In the genomic region with DNA sequence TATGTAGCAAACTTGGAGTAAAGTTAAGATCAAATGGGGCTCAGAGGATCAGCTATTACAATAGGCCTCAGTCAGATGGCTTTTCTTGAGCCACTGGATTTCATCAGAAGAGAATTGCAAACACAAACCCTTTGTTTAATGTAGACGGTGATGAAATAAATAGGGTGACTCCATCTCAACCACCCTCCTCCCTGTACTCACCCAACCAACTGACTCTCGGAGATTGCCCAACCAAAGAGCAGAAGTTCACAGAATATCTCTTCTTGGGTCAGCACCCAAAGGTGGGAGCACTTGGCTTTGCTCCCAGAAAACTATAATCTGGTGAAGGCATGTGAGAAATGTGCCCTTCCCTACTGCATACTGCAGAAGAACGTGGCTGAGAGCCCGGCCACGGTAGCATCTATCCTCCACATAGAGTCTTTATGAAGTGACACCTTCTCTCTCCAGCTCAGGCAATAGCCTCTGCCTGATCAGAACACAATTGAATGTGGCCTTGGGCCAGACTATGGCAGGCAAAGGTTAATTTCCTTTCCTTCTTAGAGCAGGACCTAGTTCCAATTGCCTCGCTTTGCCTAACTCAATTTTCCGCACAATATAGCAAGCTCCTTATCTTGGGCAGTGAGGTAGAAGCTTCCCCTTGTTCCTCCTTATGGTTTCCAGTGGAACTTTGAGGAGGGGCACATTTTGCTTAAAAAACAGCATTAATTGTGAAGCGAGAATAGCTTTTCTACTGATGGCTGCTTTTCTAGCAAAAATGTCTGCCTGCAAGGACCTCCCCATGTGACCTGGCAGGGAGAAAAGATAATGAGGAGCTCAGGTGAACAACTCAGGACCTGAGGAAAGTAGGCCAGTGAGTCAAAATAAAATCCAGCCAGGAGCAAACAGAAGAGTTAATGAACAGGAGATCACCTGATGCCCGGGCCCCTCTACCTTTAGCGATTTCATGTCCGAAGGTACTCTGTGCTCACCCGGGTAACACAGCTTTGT, we compare ENCODE assay signal across 8 cellular contexts.
DNase-seq lines count a peak whose midpoint lies in the region; ATAC-seq, FAIRE-seq and TF ChIP-seq lines count a peak whose summit lies in the region.

No MANE protein-coding gene starts in this region.

- no peak overlapping the region for H3K4me3 ChIP-seq in K562
- H3K4me3 ChIP-seq in thymus (ENCODE audit: low read length): no peak overlapping the region

- no peak overlapping the region for H3K23ac ChIP-seq in H9 (ENCODE audit: insufficient read length, low read depth, low read length)

- intact Hi-C loops in K562 (cut with micrococcal nuclease): no loop called here

- no peak overlapping the region for H3K9ac ChIP-seq in K562 (ENCODE audit: insufficient read depth in 1 of 2, low read depth in 2 of 2, low read length in 2 of 2)
- H3K9ac ChIP-seq in H9 (ENCODE audit: extremely low read depth, insufficient read length, low read length): no peak overlapping the region

- no peak overlapping the region for H3K27ac Mint-ChIP-seq in H9

- no peaks in the 10 kb centered on the region; a peak in 1 of 7 replicates for H3K36me3 Mint-ChIP-seq in H9 (ENCODE audit: insufficient read depth in 1 of 3, low read depth in 3 of 3)

- H3K14ac ChIP-seq in H9 (ENCODE audit: insufficient read depth, low read length): no peak overlapping the region

- no peaks in the 10 kb centered on the region for H3K9me1 ChIP-seq in K562 (ENCODE audit: control insufficient read depth, insufficient read depth, low read length)

- no peak; the same call in 1 of the 2 replicates for TF ChIP-seq RAD21 in Ishikawa (IDR thresholded peaks at IDR 0.05; ENCODE audit: low read depth)
- 0 out of 4 replicates have a peak, but pooled peaks of 1 of the 2 experiments have one; percentile 1 for TF ChIP-seq RAD21 in K562 (CRISPR knock-in tag; conservative IDR thresholded peaks at IDR 0.05 in 1 of 2, IDR thresholded peaks at IDR 0.05 in 1 of 2)

- H3K79me2 ChIP-seq in K562 (ENCODE audit: control insufficient read depth, insufficient read depth, low read length) (no peaks in the 10 kb centered on the region), H9 (ENCODE audit: insufficient read depth, low read length) (no peaks in the 10 kb centered on the region)

- H3K27me3 ChIP-seq in K562 (ENCODE audit: control insufficient read depth in 2 of 2, insufficient read depth in 2 of 2, low read length in 2 of 2): no peaks in the 10 kb centered on the region
- no peaks in the 10 kb centered on the region for H3K27me3 ChIP-seq in thymus (ENCODE audit: control insufficient read depth, insufficient read depth)
- no peaks in the 10 kb centered on the region for H3K27me3 ChIP-seq in H9 (ENCODE audit: insufficient read depth, low read length)

- no peaks in the 10 kb centered on the region for H3K79me1 ChIP-seq in H9 (ENCODE audit: insufficient read depth, low read depth, low read length, poor library complexity, severe bottlenecking)

- ATAC-seq in K562: peak; percentile 82
- no peak for ATAC-seq in HG03520 (IDR thresholded peaks at IDR 0.05; ENCODE audit: unreplicated experiment)

- 35% methylated on average over 12 of the region's 12 CpGs for WGBS in K562 (ENCODE audit: insufficient coverage, low coverage, missing lambda C conversion rate)
- WGBS in thymus: 96% methylated on average over 12 of the region's 12 CpGs
- WGBS in H9 (ENCODE audit: extremely low coverage, insufficient read length, low lambda C conversion rate): no CpG with 5 or more reads among the region's 12 CpGs

- BruUV-seq in K562 (replicated peaks; lab: Mats Ljungman, UMichigan): no TSS peak

- TF ChIP-seq EP300 in Ishikawa (IDR thresholded peaks at IDR 0.05; ENCODE audit: borderline replicate concordance) (peak; percentile 90), K562 (IDR thresholded peaks at IDR 0.05; ENCODE audit: low read length) (peak; percentile 73)

- no peak overlapping the region for H4K5ac ChIP-seq in H9 (ENCODE audit: insufficient read length, low read depth, low read length)

- no peaks in the 10 kb centered on the region for H3K23me2 ChIP-seq in H9 (ENCODE audit: insufficient read length, low read depth, low read length, poor library complexity, severe bottlenecking)

- no peak overlapping the region for H3T11ph ChIP-seq in H9 (ENCODE audit: low read length)

- H3K4me2 ChIP-seq in K562 (ENCODE audit: insufficient read depth, low read length) (peak overlapping the region; percentile 30; the same call in 1 of the 2 replicates), H9 (ENCODE audit: insufficient read depth, insufficient read length, low read length) (no peak overlapping the region)

- TF ChIP-seq CTCF in K562 (IDR thresholded peaks at IDR 0.05 in 2 of 3, conservative IDR thresholded peaks at IDR 0.05 in 1 of 3; ENCODE audit: insufficient read depth in 2 of 3, low read depth in 1 of 3, low read length in 3 of 3) (no peak), H9 (conservative IDR thresholded peaks at IDR 0.05) (no peak)

- no peak overlapping the region for H2BK5ac ChIP-seq in H9 (ENCODE audit: insufficient read length, low read length)

- H3K18ac ChIP-seq in H9 (ENCODE audit: insufficient read length, low read depth, low read length): no peak overlapping the region

- CTCF ChIA-PET in K562 (lab: Yijun Ruan, JAX; ENCODE audit: low intra/inter-chr PET ratio): interaction anchor here (0.6 kb wide), 1 partner anchor 133 kb away, joined by 3 read pairs; no protein-coding TSS in a partner anchor

- peaks cover 20 to 21% of the 10 kb centered on the region in 2 experiments for H3K4me1 Mint-ChIP-seq in H9

- no peak overlapping the region for H2BK12ac ChIP-seq in H9 (ENCODE audit: insufficient read length, low read depth, low read length)

- peak overlapping the region; percentile 35 for H2AFZ ChIP-seq in K562 (ENCODE audit: low read depth, low read length)
- no peak overlapping the region for H2AFZ ChIP-seq in H9 (ENCODE audit: low read length)

- DNase-seq in K562 (ENCODE audit: extremely low read depth in 1 of 4, low spot score in 3 of 4) (peak in 2 of 4 experiments; percentile 70 to 82), kidney tubule cell (ENCODE audit: low spot score) (peak; percentile 88), NCI-H1417 treated with DMSO at 0.1 percent for 48 hours (lab: John Stamatoyannopoulos, UW) (no peak), H9 (no peak), T-helper 9 cell (no peak)

- peak; percentile 93 for FAIRE-seq in K562 (lab: Jason Lieb, UNC)

- no peak overlapping the region for H3K4me3 Mint-ChIP-seq in H9

- H4K20me1 ChIP-seq in K562 (replicated peaks; ENCODE audit: control insufficient read depth, insufficient read depth, low read length): no peaks in the 10 kb centered on the region
- no peaks in the 10 kb centered on the region for H4K20me1 ChIP-seq in H9 (ENCODE audit: control insufficient read depth, insufficient read depth, insufficient read length)

- peak overlapping the region; percentile 4; the same call in 1 of the 3 replicates for H3K27ac ChIP-seq in K562 (ENCODE audit: extremely low read depth, low read depth, low read length)
- H3K27ac ChIP-seq in thymus (ENCODE audit: low read depth): peak overlapping the region; percentile 25
- no peak overlapping the region for H3K27ac ChIP-seq in H9 (ENCODE audit: insufficient read length, low read depth, low read length)

- peaks cover 2% of the 10 kb centered on the region; the same call in 1 of the 2 replicates for H3K27me3 Mint-ChIP-seq in H9 (ENCODE audit: low read depth)

- H2BK120ac ChIP-seq in H9 (ENCODE audit: low read depth, low read length, poor library complexity, severe bottlenecking): no peak overlapping the region

- no peaks in the 10 kb centered on the region for H3K9me3 Mint-ChIP-seq in H9

- H3K9me3 ChIP-seq in K562 (replicated peaks; ENCODE audit: control insufficient read depth, insufficient read depth, low read depth, low read length) (no peaks in the 10 kb centered on the region), thymus (ENCODE audit: control insufficient read depth) (no peaks in the 10 kb centered on the region), H9 (ENCODE audit: control insufficient read depth, low read depth, low read length) (no peaks in the 10 kb centered on the region)

- peaks cover 0 to 36% of the 10 kb centered on the region in 2 experiments; a peak in 4 of 5 replicates for H3K4me1 ChIP-seq in K562 (replicated peaks in 1 of 2; ENCODE audit: control insufficient read depth in 2 of 2, insufficient read depth in 2 of 2, low read length in 2 of 2)
- no peaks in the 10 kb centered on the region for H3K4me1 ChIP-seq in thymus (ENCODE audit: control insufficient read depth, insufficient read depth, low read length)
- H3K4me1 ChIP-seq in H9 (ENCODE audit: insufficient read depth, low read length): peaks cover 8% of the 10 kb centered on the region; the same call in 1 of the 2 replicates

- POLR2A ChIA-PET in K562 (lab: Yijun Ruan, JAX): interaction anchor here (0.7 to 1.8 kb wide), 3 partner anchors 14 to 207 kb away, joined by 3 to 10 read pairs (median 4); a partner anchor contains a TSS

- in situ Hi-C loops in K562 (cut with MboI): no loop called here

- no peak for TF ChIP-seq POLR2A in K562 (conservative IDR thresholded peaks at IDR 0.05)

- H3K4ac ChIP-seq in H9 (ENCODE audit: low read depth, low read length): no peak overlapping the region

- no peak overlapping the region for H3K56ac ChIP-seq in H9 (ENCODE audit: insufficient read length, low read depth, low read length)

- H2AK5ac ChIP-seq in H9 (ENCODE audit: insufficient read length, low read length): no peak overlapping the region

- H2BK20ac ChIP-seq in H9 (ENCODE audit: low read depth, low read length, poor library complexity, severe bottlenecking): no peak overlapping the region

- H4K8ac ChIP-seq in H9 (replicated peaks; ENCODE audit: insufficient read length, low read depth, low read length): no peak overlapping the region

- H4K91ac ChIP-seq in H9 (ENCODE audit: insufficient read length, low read depth, low read length): no peak overlapping the region

- H3K36me3 ChIP-seq in K562 (ENCODE audit: control insufficient read depth, insufficient read depth, low read length): no peaks in the 10 kb centered on the region
- no peaks in the 10 kb centered on the region for H3K36me3 ChIP-seq in thymus (ENCODE audit: control insufficient read depth, insufficient read depth)

- H2BK15ac ChIP-seq in H9 (ENCODE audit: low read depth, low read length): no peak overlapping the region

TF ChIP-seq in Ishikawa, 13 proteins besides CTCF, POLR2A, EP300 and RAD21 (continues in another document):
- TF ChIP-seq CEBPB (IDR thresholded peaks at IDR 0.05): peak; percentile 95

TF ChIP-seq in K562, 482 proteins besides CTCF, POLR2A, EP300 and RAD21 (continues in another document):
- no peak for TF ChIP-seq BMI1 (IDR thresholded peaks at IDR 0.05; ENCODE audit: low read length)
- no peak for TF ChIP-seq PRMT5 (CRISPR knock-in tag; IDR thresholded peaks at IDR 0.05)
- TF ChIP-seq STAT5A (IDR thresholded peaks at IDR 0.05; ENCODE audit: borderline replicate concordance, low read length): 0 out of 2 replicates have a peak, but pooled peaks have one; percentile 32
- no peak for TF ChIP-seq RFX7 (CRISPR knock-in tag; IDR thresholded peaks at IDR 0.05)
- no peak for TF ChIP-seq ILK (tag; IDR thresholded peaks at IDR 0.05; ENCODE audit: borderline replicate concordance, low read depth)
